ENCODE assay signal across 37 cellular contexts in the genomic region with DNA sequence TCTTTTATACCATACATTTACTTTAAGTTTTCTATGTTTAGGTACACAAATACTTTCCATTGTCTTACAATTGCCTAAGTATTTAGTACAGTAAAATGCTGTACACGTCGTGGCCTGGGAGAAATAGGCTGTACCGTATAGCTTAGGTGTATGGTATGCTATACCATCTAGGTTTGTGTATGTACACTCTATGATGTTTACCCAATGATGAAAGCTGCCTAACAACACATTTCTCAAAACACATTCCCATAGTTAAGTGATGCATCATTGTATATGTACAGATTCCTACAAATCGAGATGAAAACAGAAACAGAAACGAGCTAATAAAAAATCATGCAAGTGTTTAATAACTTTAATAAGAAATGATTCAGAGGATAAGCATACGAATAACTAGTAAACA. TPM values are rescaled to one million over a fixed set of nuclear protein-coding genes. Genes with fewer than 3 reads are reported as not detected.
"Had no signal": no experiment of that assay in that cellular context is flagged by ENCODE, and none has a peak within 500 bp of the region (broad histone marks: within the 10 kb centered on the region; RNA-seq: fewer than 3 reads in every experiment).

No MANE protein-coding gene starts in this region.

- H3K9me3 ChIP-seq: ascending aorta, esophagus muscularis mucosa, gastrocnemius medialis had no signal

- H3K36me3 ChIP-seq: ascending aorta, brain microvascular endothelial cell, esophagus muscularis mucosa, gastrocnemius medialis, heart left ventricle had no signal

- H3K27me3 ChIP-seq: ascending aorta, brain microvascular endothelial cell, esophagus muscularis mucosa, foreskin keratinocyte, gastrocnemius medialis, heart left ventricle had no signal

- H3K36me3 Mint-ChIP-seq: activated naive CD4-positive, alpha-beta T cell treated with anti-CD3 and anti-CD28 coated beads, Interleukin-2, amount 10 ng/mL, durations not matched to agents 7 days and 5 days; activated naive CD4-positive, alpha-beta T cell treated with anti-CD3 and anti-CD28 coated beads, Interleukin-2, amount 50 U/mL, for 72 hours; activated naive CD8-positive, alpha-beta T cell treated with anti-CD3 and anti-CD28 coated beads, Interleukin-2, amount 10 ng/mL, durations not matched to agents 7 days and 5 days had no signal

- DNase-seq: activated CD4-positive, alpha-beta memory T cell treated with anti-CD3 and anti-CD28 coated beads, Interleukin-2, amount 10 ng/mL, durations not matched to agents 7 days and 5 days; activated CD4-positive, alpha-beta T cell treated with anti-CD3 and anti-CD28 coated beads for 1 hour; activated CD4-positive, alpha-beta T cell treated with anti-CD3 and anti-CD28 coated beads for 4 hours; activated CD4-positive, alpha-beta T cell treated with anti-CD3 and anti-CD28 coated beads, Interleukin-2, amount 10 ng/mL, durations not matched to agents 7 days and 5 days; activated CD4-positive, alpha-beta T cell treated with anti-CD3 and anti-CD28 coated beads, Interleukin-2, amount 50 U/mL, for 4 hours; activated CD8-positive, alpha-beta memory T cell treated with anti-CD3 and anti-CD28 coated beads, Interleukin-2, amount 50 U/mL, for 48 hours; activated gamma-delta T cell; activated naive CD4-positive, alpha-beta T cell; activated naive CD4-positive, alpha-beta T cell treated with anti-CD3 and anti-CD28 coated beads, Interleukin-2, amount 10 ng/mL, durations not matched to agents 7 days and 5 days; activated naive CD8-positive, alpha-beta T cell treated with anti-CD3 and anti-CD28 coated beads, Interleukin-2, amount 10 ng/mL, durations not matched to agents 7 days and 5 days; activated T-cell treated with anti-CD3 and anti-CD28 coated beads for 4 hours; activated T-cell treated with anti-CD3 and anti-CD28 coated beads, Interleukin-2, amount 50 U/mL, for 24 hours; activated T-cell treated with anti-CD3 and anti-CD28 coated beads, Interleukin-2, amount 50 U/mL, for 72 hours; brain microvascular endothelial cell; cortex of kidney; dermis blood vessel endothelial cell; effector CD4-positive, alpha-beta T cell; effector memory CD8-positive, alpha-beta T cell; erythroblast; foreskin keratinocyte; gastrocnemius medialis; glutamatergic neuron; heart left ventricle; T-helper 1 cell; T-helper 17 cell; T1000 had no signal

- H3K27me3 Mint-ChIP-seq: activated CD4-positive, alpha-beta memory T cell treated with anti-CD3 and anti-CD28 coated beads, Interleukin-2, amount 10 ng/mL, durations not matched to agents 7 days and 5 days; activated CD4-positive, alpha-beta T cell treated with anti-CD3 and anti-CD28 coated beads, Interleukin-2, amount 10 ng/mL, durations not matched to agents 7 days and 5 days; activated naive CD4-positive, alpha-beta T cell treated with anti-CD3 and anti-CD28 coated beads, Interleukin-2, amount 10 ng/mL, durations not matched to agents 7 days and 5 days; activated naive CD8-positive, alpha-beta T cell treated with anti-CD3 and anti-CD28 coated beads, Interleukin-2, amount 10 ng/mL, durations not matched to agents 7 days and 5 days; activated T-cell treated with anti-CD3 and anti-CD28 coated beads, Interleukin-2, amount 50 U/mL, for 24 hours; central memory CD8-positive, alpha-beta T cell; effector memory CD8-positive, alpha-beta T cell; T-helper 17 cell had no signal

- H3K27ac ChIP-seq: ascending aorta, brain microvascular endothelial cell, esophagus muscularis mucosa, foreskin keratinocyte, gastrocnemius medialis, heart left ventricle, VCaP had no signal

- H3K4me3 ChIP-seq: ascending aorta, esophagus muscularis mucosa, gastrocnemius medialis, heart left ventricle had no signal

- ATAC-seq: activated naive CD4-positive, alpha-beta T cell treated with anti-CD3 and anti-CD28 coated beads, Interleukin-2, amount 50 U/mL, for 72 hours; activated T-cell treated with anti-CD3 and anti-CD28 coated beads, Interleukin-2, amount 50 U/mL, for 72 hours; effector memory CD8-positive, alpha-beta T cell; foreskin keratinocyte; gastrocnemius medialis; heart left ventricle; T-helper 17 cell; WTC11 had no signal

- H3K27ac Mint-ChIP-seq: activated CD4-positive, alpha-beta memory T cell treated with anti-CD3 and anti-CD28 coated beads, Interleukin-2, amount 10 ng/mL, durations not matched to agents 7 days and 5 days; activated CD4-positive, alpha-beta T cell treated with anti-CD3 and anti-CD28 coated beads, Interleukin-2, amount 10 ng/mL, durations not matched to agents 7 days and 5 days; activated naive CD4-positive, alpha-beta T cell treated with anti-CD3 and anti-CD28 coated beads, Interleukin-2, amount 10 ng/mL, durations not matched to agents 7 days and 5 days; activated naive CD4-positive, alpha-beta T cell treated with anti-CD3 and anti-CD28 coated beads, Interleukin-2, amount 50 U/mL, for 72 hours; activated naive CD8-positive, alpha-beta T cell treated with anti-CD3 and anti-CD28 coated beads, Interleukin-2, amount 10 ng/mL, durations not matched to agents 7 days and 5 days; activated T-cell treated with anti-CD3 and anti-CD28 coated beads, Interleukin-2, amount 50 U/mL, for 24 hours; activated T-cell treated with anti-CD3 and anti-CD28 coated beads, Interleukin-2, amount 50 U/mL, for 72 hours; effector memory CD8-positive, alpha-beta T cell; T-helper 17 cell; T-helper 2 cell treated with Interferon-gamma antibody and Interleukin-4, amounts not matched to agents 5 μg/mL and 100 μg/mL, for 36 hours; WTC11 had no signal

- H3K4me1 Mint-ChIP-seq: activated CD4-positive, alpha-beta memory T cell treated with anti-CD3 and anti-CD28 coated beads, Interleukin-2, amount 10 ng/mL, durations not matched to agents 7 days and 5 days; activated CD4-positive, alpha-beta T cell treated with anti-CD3 and anti-CD28 coated beads, Interleukin-2, amount 10 ng/mL, durations not matched to agents 7 days and 5 days; activated naive CD4-positive, alpha-beta T cell treated with anti-CD3 and anti-CD28 coated beads, Interleukin-2, amount 10 ng/mL, durations not matched to agents 7 days and 5 days; activated naive CD8-positive, alpha-beta T cell treated with anti-CD3 and anti-CD28 coated beads, Interleukin-2, amount 10 ng/mL, durations not matched to agents 7 days and 5 days; central memory CD8-positive, alpha-beta T cell; T-helper 17 cell had no signal

- FAIRE-seq: bronchial epithelial cell, TTC549 had no signal

- H3K9me3 Mint-ChIP-seq: activated CD4-positive, alpha-beta T cell treated with anti-CD3 and anti-CD28 coated beads, Interleukin-2, amount 10 ng/mL, durations not matched to agents 7 days and 5 days; activated naive CD8-positive, alpha-beta T cell treated with anti-CD3 and anti-CD28 coated beads, Interleukin-2, amount 10 ng/mL, durations not matched to agents 7 days and 5 days; activated T-cell treated with anti-CD3 and anti-CD28 coated beads, Interleukin-2, amount 50 U/mL, for 24 hours; central memory CD8-positive, alpha-beta T cell had no signal

- H3K4me1 ChIP-seq: ascending aorta, esophagus muscularis mucosa, foreskin keratinocyte, gastrocnemius medialis, heart left ventricle had no signal

- H3K4me3 Mint-ChIP-seq: activated CD4-positive, alpha-beta memory T cell treated with anti-CD3 and anti-CD28 coated beads, Interleukin-2, amount 10 ng/mL, durations not matched to agents 7 days and 5 days; activated CD4-positive, alpha-beta T cell treated with anti-CD3 and anti-CD28 coated beads, Interleukin-2, amount 10 ng/mL, durations not matched to agents 7 days and 5 days; activated naive CD4-positive, alpha-beta T cell treated with anti-CD3 and anti-CD28 coated beads, Interleukin-2, amount 10 ng/mL, durations not matched to agents 7 days and 5 days; activated naive CD8-positive, alpha-beta T cell treated with anti-CD3 and anti-CD28 coated beads, Interleukin-2, amount 10 ng/mL, durations not matched to agents 7 days and 5 days; activated T-cell treated with anti-CD3 and anti-CD28 coated beads, Interleukin-2, amount 50 U/mL, for 24 hours; activated T-cell treated with anti-CD3 and anti-CD28 coated beads, Interleukin-2, amount 50 U/mL, for 72 hours; central memory CD8-positive, alpha-beta T cell; effector memory CD8-positive, alpha-beta T cell; T-helper 17 cell; T-helper 2 cell treated with Interferon-gamma antibody and Interleukin-4, amounts not matched to agents 5 μg/mL and 100 μg/mL, for 36 hours; WTC11 had no signal

RNA-seq across cellular contexts. Expression of a gene that starts 51.6 kb away (rescaled TPM):
- total RNA-seq: activated CD4-positive, alpha-beta memory T cell treated with anti-CD3 and anti-CD28 coated beads, Interleukin-2, amount 10 ng/mL, durations not matched to agents 7 days and 5 days; activated CD4-positive, alpha-beta T cell treated with anti-CD3 and anti-CD28 coated beads, Interleukin-2, amount 10 ng/mL, durations not matched to agents 7 days and 5 days; activated naive CD4-positive, alpha-beta T cell treated with anti-CD3 and anti-CD28 coated beads, Interleukin-2, amount 50 U/mL, for 72 hours; activated naive CD8-positive, alpha-beta T cell treated with anti-CD3 and anti-CD28 coated beads, Interleukin-2, amount 10 ng/mL, durations not matched to agents 7 days and 5 days; activated T-cell treated with anti-CD3 and anti-CD28 coated beads, Interleukin-2, amount 50 U/mL, for 72 hours; ascending aorta; bronchial epithelial cell; cardiac septum; chondrocyte; dermis blood vessel endothelial cell; esophagus muscularis mucosa; foreskin keratinocyte; gastrocnemius medialis; heart left ventricle; T-helper 17 cell; WTC11 had no signal
- polyA plus RNA-seq: foreskin keratinocyte, heart left ventricle had no signal

RNA-seq across cellular contexts. Expression of a gene that starts 56.6 kb away (rescaled TPM):
- total RNA-seq: activated CD4-positive, alpha-beta memory T cell treated with anti-CD3 and anti-CD28 coated beads, Interleukin-2, amount 10 ng/mL, durations not matched to agents 7 days and 5 days; activated CD4-positive, alpha-beta T cell treated with anti-CD3 and anti-CD28 coated beads, Interleukin-2, amount 10 ng/mL, durations not matched to agents 7 days and 5 days; activated naive CD4-positive, alpha-beta T cell treated with anti-CD3 and anti-CD28 coated beads, Interleukin-2, amount 50 U/mL, for 72 hours; activated naive CD8-positive, alpha-beta T cell treated with anti-CD3 and anti-CD28 coated beads, Interleukin-2, amount 10 ng/mL, durations not matched to agents 7 days and 5 days; activated T-cell treated with anti-CD3 and anti-CD28 coated beads, Interleukin-2, amount 50 U/mL, for 72 hours; ascending aorta; bronchial epithelial cell; cardiac septum; chondrocyte; dermis blood vessel endothelial cell; esophagus muscularis mucosa; foreskin keratinocyte; gastrocnemius medialis; heart left ventricle; T-helper 17 cell; WTC11 had no signal
- polyA plus RNA-seq: foreskin keratinocyte, heart left ventricle had no signal

RNA-seq across cellular contexts. Expression of a gene that starts 57.4 kb away (rescaled TPM):
- total RNA-seq: activated CD4-positive, alpha-beta memory T cell treated with anti-CD3 and anti-CD28 coated beads, Interleukin-2, amount 10 ng/mL, durations not matched to agents 7 days and 5 days; activated CD4-positive, alpha-beta T cell treated with anti-CD3 and anti-CD28 coated beads, Interleukin-2, amount 10 ng/mL, durations not matched to agents 7 days and 5 days; activated naive CD4-positive, alpha-beta T cell treated with anti-CD3 and anti-CD28 coated beads, Interleukin-2, amount 50 U/mL, for 72 hours; activated naive CD8-positive, alpha-beta T cell treated with anti-CD3 and anti-CD28 coated beads, Interleukin-2, amount 10 ng/mL, durations not matched to agents 7 days and 5 days; activated T-cell treated with anti-CD3 and anti-CD28 coated beads, Interleukin-2, amount 50 U/mL, for 72 hours; ascending aorta; bronchial epithelial cell; cardiac septum; chondrocyte; dermis blood vessel endothelial cell; esophagus muscularis mucosa; foreskin keratinocyte; gastrocnemius medialis; heart left ventricle; T-helper 17 cell; WTC11 had no signal
- polyA plus RNA-seq: foreskin keratinocyte, heart left ventricle had no signal
